ENCODE assay signal across 1 cellular context in genomic region chr2:219218279-219219112, GRCh38.
A peak's percentile ranks its signal among the peaks of the same experiment; 100 is the strongest.
TF ChIP-seq lines count a peak whose summit lies in the region.

Gene ABCB6, minus strand, starts transcription at chr2:219218958. Its CDS starts 285 bp downstream, at chr2:219218673.

TF ChIP-seq in K562, 482 proteins besides CTCF, POLR2A, EP300 and RAD21 (continued from another document and continues in another):
- TF ChIP-seq, protein P1, sequence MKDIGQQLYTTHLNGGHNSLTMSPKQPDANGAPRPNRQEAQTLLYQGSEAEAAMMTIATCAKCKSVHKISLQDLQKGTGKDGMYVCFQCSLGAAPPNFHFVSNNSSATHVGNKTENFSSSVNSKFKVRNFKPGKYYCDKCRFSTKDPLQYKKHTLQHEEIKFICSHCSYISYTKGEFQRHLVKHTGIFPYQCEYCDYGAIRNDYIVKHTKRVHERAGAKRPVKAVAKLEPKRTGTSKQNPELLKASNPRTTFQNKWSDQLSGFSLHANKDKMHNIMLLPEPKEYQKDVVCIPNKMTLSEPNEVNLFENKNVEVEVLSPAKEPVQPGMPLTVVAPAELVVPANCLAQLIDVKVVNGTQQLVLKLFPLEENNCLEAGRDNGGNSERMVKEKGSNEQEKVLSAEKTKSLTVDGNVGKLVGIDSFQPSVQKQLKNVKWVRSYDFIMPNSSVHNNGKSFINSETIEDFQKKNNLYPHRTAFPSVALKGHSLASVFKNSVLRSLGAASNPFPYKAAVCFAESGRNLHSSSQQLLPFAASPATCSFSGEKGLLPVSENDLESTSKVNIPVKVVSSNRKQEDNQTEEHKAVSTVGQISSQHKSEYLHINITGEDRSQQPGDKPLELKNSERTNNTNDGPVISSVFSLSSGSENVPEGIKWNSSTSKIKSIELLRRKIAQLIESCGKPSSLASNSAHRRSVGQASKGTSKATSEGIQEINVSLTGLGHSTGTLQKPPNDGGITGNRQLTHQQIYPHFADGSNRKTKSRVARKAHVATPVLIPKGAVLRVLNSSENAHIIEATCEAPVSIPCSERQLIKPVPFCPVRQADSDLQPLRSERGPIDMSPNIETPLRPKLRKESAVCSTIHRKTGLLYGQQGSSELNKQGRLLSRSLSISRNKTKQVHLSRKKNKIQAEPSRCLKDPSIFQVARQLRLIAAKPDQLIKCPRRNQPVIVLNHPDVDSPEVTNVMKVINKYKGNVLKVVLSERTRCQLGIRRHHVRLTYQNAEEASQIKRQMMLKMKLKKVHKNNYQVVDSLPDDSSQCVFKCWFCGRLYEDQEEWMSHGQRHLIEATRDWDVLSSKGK (CRISPR knock-in tag; IDR thresholded peaks at IDR 0.05), result no peak
- TF ChIP-seq BRD9 (IDR thresholded peaks at IDR 0.05; ENCODE audit: low read depth, partially characterized antibody) (no peak), PHF8 (IDR thresholded peaks at IDR 0.05; ENCODE audit: borderline replicate concordance, low read length) (peak; percentile 76; the same call in 1 of the 2 replicates), ZNF644 (tag; IDR thresholded peaks at IDR 0.05; ENCODE audit: low read depth) (no peak), MCM7 (IDR thresholded peaks at IDR 0.05) (no peak), ZNF586 (CRISPR knock-in tag; conservative IDR thresholded peaks at IDR 0.05) (no peak), ZNF431 (CRISPR knock-in tag; IDR thresholded peaks at IDR 0.05) (no peak), ZNF174 (CRISPR knock-in tag; IDR thresholded peaks at IDR 0.05) (no peak), ESRRA (IDR thresholded peaks at IDR 0.05; ENCODE audit: borderline replicate concordance, low read depth) (0 out of 2 replicates have a peak, but pooled peaks have one; percentile 10), SRSF9 (IDR thresholded peaks at IDR 0.05; ENCODE audit: borderline replicate concordance, low read depth, low read length) (no peak), PRMT5 (CRISPR knock-in tag; IDR thresholded peaks at IDR 0.05) (no peak), POLR2G (IDR thresholded peaks at IDR 0.05; ENCODE audit: low read depth, low read length) (peak; percentile 89), MXD1 (CRISPR knock-in tag; IDR thresholded peaks at IDR 0.05; ENCODE audit: borderline replicate concordance, poor library complexity, severe bottlenecking) (peak; percentile 35), ARID1B (IDR thresholded peaks at IDR 0.05) (no peak), TFAP4 (CRISPR knock-in tag; IDR thresholded peaks at IDR 0.05; ENCODE audit: borderline replicate concordance) (peak; percentile 44), OTX1 (CRISPR knock-in tag; IDR thresholded peaks at IDR 0.05) (no peak), BRF1 (IDR thresholded peaks at IDR 0.05; ENCODE audit: borderline replicate concordance, extremely low read depth, insufficient read length) (no peak), HINFP (tag; conservative IDR thresholded peaks at IDR 0.05; ENCODE audit: low read depth) (no peak), KLF13 (tag; IDR thresholded peaks at IDR 0.05; ENCODE audit: borderline replicate concordance, low read depth) (no peak), BRCA1 (IDR thresholded peaks at IDR 0.05) (no peak), BRCA1 (CRISPR knock-in tag; IDR thresholded peaks at IDR 0.05) (no peak), ZFP36 (IDR thresholded peaks at IDR 0.05; ENCODE audit: low read depth, low read length, partially characterized antibody) (no peak), TSHZ1 (CRISPR knock-in tag; IDR thresholded peaks at IDR 0.05) (no peak), CTCFL (IDR thresholded peaks at IDR 0.05; ENCODE audit: borderline replicate concordance, insufficient read depth, low read depth, low read length, poor library complexity, severe bottlenecking) (no peak), MBD2 (IDR thresholded peaks at IDR 0.05; ENCODE audit: borderline replicate concordance, low read depth) (no peak), PHB (CRISPR knock-in tag; IDR thresholded peaks at IDR 0.05) (no peak), CBX8 (IDR thresholded peaks at IDR 0.05; ENCODE audit: borderline replicate concordance, extremely low read depth, low read depth, low read length, poor library complexity, severe bottlenecking) (no peak), U2AF1 (optimal IDR thresholded peaks at IDR 0.05; ENCODE audit: low read depth, low read length) (no peak), IRF2 (CRISPR knock-in tag; IDR thresholded peaks at IDR 0.05) (no peak), EGR1 (conservative IDR thresholded peaks at IDR 0.05) (peak; percentile 66), GABPB2 (CRISPR knock-in tag; conservative IDR thresholded peaks at IDR 0.05) (0 out of 2 replicates have a peak, but pooled peaks have one; percentile 57), ZNF764 (CRISPR knock-in tag; IDR thresholded peaks at IDR 0.05; ENCODE audit: low read depth) (no peak), ZSCAN32 (CRISPR knock-in tag; IDR thresholded peaks at IDR 0.05) (no peak), ZHX1 (conservative IDR thresholded peaks at IDR 0.05; ENCODE audit: low read length) (no peak), SLC30A9 (CRISPR knock-in tag; IDR thresholded peaks at IDR 0.05) (no peak), BACH1 (tag; IDR thresholded peaks at IDR 0.05) (no peak), EWSR1 (IDR thresholded peaks at IDR 0.05; ENCODE audit: borderline replicate concordance, low read depth, partially characterized antibody) (no peak), ZZZ3 (IDR thresholded peaks at IDR 0.05) (no peak; the same call in 1 of the 2 replicates), SREBF2 (CRISPR knock-in tag; IDR thresholded peaks at IDR 0.05) (no peak), TBP (optimal IDR thresholded peaks at IDR 0.05; ENCODE audit: low read depth, low read length) (peak; percentile 72), ZNF12 (CRISPR knock-in tag; IDR thresholded peaks at IDR 0.05) (no peak), ADNP (tag; IDR thresholded peaks at IDR 0.05) (no peak), FOXK2 (conservative IDR thresholded peaks at IDR 0.05 in 1 of 2, IDR thresholded peaks at IDR 0.05 in 1 of 2; ENCODE audit: low read depth in 2 of 2) (no peak)
- TF ChIP-seq, protein P2, sequence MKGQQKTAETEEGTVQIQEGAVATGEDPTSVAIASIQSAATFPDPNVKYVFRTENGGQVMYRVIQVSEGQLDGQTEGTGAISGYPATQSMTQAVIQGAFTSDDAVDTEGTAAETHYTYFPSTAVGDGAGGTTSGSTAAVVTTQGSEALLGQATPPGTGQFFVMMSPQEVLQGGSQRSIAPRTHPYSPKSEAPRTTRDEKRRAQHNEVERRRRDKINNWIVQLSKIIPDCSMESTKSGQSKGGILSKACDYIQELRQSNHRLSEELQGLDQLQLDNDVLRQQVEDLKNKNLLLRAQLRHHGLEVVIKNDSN (CRISPR knock-in tag; IDR thresholded peaks at IDR 0.05), result peak; percentile 99
- TF ChIP-seq, protein P3, sequence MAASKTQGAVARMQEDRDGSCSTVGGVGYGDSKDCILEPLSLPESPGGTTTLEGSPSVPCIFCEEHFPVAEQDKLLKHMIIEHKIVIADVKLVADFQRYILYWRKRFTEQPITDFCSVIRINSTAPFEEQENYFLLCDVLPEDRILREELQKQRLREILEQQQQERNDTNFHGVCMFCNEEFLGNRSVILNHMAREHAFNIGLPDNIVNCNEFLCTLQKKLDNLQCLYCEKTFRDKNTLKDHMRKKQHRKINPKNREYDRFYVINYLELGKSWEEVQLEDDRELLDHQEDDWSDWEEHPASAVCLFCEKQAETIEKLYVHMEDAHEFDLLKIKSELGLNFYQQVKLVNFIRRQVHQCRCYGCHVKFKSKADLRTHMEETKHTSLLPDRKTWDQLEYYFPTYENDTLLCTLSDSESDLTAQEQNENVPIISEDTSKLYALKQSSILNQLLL (CRISPR knock-in tag; IDR thresholded peaks at IDR 0.05; ENCODE audit: borderline replicate concordance), result no peak
- TF ChIP-seq, protein P4, sequence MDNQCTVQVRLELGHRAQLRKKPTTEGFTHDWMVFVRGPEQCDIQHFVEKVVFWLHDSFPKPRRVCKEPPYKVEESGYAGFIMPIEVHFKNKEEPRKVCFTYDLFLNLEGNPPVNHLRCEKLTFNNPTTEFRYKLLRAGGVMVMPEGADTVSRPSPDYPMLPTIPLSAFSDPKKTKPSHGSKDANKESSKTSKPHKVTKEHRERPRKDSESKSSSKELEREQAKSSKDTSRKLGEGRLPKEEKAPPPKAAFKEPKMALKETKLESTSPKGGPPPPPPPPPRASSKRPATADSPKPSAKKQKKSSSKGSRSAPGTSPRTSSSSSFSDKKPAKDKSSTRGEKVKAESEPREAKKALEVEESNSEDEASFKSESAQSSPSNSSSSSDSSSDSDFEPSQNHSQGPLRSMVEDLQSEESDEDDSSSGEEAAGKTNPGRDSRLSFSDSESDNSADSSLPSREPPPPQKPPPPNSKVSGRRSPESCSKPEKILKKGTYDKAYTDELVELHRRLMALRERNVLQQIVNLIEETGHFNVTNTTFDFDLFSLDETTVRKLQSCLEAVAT (IDR thresholded peaks at IDR 0.05), result no peak
